8 cellular contexts compared by ENCODE assay signal in genomic region chrX:134807039-134807729, GRCh38. TPM values are rescaled to one million over a fixed set of nuclear protein-coding genes. Genes with fewer than 3 reads are reported as not detected.
DNase-seq lines count a peak whose midpoint lies in the region; ATAC-seq, FAIRE-seq and TF ChIP-seq lines count a peak whose summit lies in the region.

No MANE protein-coding gene starts in this region.

- intact Hi-C loops in transverse colon (cut with DNase I; ENCODE audit: low total_unique reads) = no loop called here

- H2AFZ ChIP-seq in trophoblast cell (ENCODE audit: insufficient read depth, low read length, poor library complexity) = peak overlapping the region; percentile 63

- in situ Hi-C loops in transverse colon (cut with MboI; ENCODE audit: low pct_ligation_motif_present in 1 of 4, low pct_unique_long_range_greater_than_20kb in 1 of 4, low sequenced_read_pairs in 3 of 4) = no loop called here

- peak overlapping the region; percentile 56 for H4K91ac ChIP-seq in trophoblast cell (ENCODE audit: low read depth, low read length)

- H2AK5ac ChIP-seq in trophoblast cell (ENCODE audit: low read length) = no peak overlapping the region

- no peak for DNase-seq in GM12891 (ENCODE audit: insufficient read length, low spot score)
- DNase-seq in NCI-H1417 (lab: John Stamatoyannopoulos, UW) = peak; percentile 82 to 95 (median 95)
- peak; percentile 83 to 90 for DNase-seq in SW 1271 (lab: John Stamatoyannopoulos, UW)
- peak; percentile 84 for DNase-seq in activated naive CD8-positive, alpha-beta T cell treated with anti-CD3 and anti-CD28 coated beads, Interleukin-2, amount 50 U/mL, for 24 hours
- peak; percentile 83 to 94 for DNase-seq in cardiac muscle cell (ENCODE audit: low read depth in 1 of 2, low spot score in 1 of 2)
- peak; percentile 92 to 94 for DNase-seq in trophoblast cell
- peak; percentile 92 for DNase-seq in transverse colon

- H3K27ac ChIP-seq in cardiac muscle cell (peak overlapping the region; percentile 21), trophoblast cell (ENCODE audit: low read depth, low read length) (no peak overlapping the region), transverse colon (peak overlapping the region; percentile 83 to 91 (median 88))

- H4K12ac ChIP-seq in trophoblast cell (ENCODE audit: low read depth, low read length) = no peak overlapping the region

- H2BK5ac ChIP-seq in trophoblast cell (ENCODE audit: low read depth, low read length, poor library complexity) = no peak overlapping the region

- H3K36me3 Mint-ChIP-seq in activated naive CD8-positive, alpha-beta T cell treated with anti-CD3 and anti-CD28 coated beads, Interleukin-2, amount 50 U/mL, for 24 hours (ENCODE audit: low read depth) = no peaks in the 10 kb centered on the region

- H2BK120ac ChIP-seq in trophoblast cell (ENCODE audit: insufficient read depth, low read length, poor library complexity) = peak overlapping the region; percentile 11

- peak overlapping the region; percentile 98 for H3K27ac Mint-ChIP-seq in activated naive CD8-positive, alpha-beta T cell treated with anti-CD3 and anti-CD28 coated beads, Interleukin-2, amount 50 U/mL, for 24 hours

- no CpG with 5 or more reads among the region's 30 CpGs for WGBS in trophoblast cell (ENCODE audit: extremely low coverage, insufficient coverage, insufficient read length)
- 0 to 47% methylated on average over 4 to 30 of the region's 30 CpGs for WGBS in transverse colon (ENCODE audit: low coverage in 1 of 2), 2 donors

- H3K79me1 ChIP-seq in trophoblast cell (ENCODE audit: low read length) = no peaks in the 10 kb centered on the region

- no peak overlapping the region for H3K4ac ChIP-seq in trophoblast cell (ENCODE audit: low read depth, low read length)

- H3K18ac ChIP-seq in trophoblast cell (ENCODE audit: low read length) = no peak overlapping the region

- TF ChIP-seq CTCF in cardiac muscle cell (IDR thresholded peaks at IDR 0.05; ENCODE audit: low read depth, low read length) (no peak), transverse colon (IDR thresholded peaks at IDR 0.05) (no peak)

- H2BK12ac ChIP-seq in trophoblast cell (ENCODE audit: low read length) = no peak overlapping the region

- TF ChIP-seq EP300 in transverse colon (IDR thresholded peaks at IDR 0.05; ENCODE audit: low read depth) = no peak

- H4K8ac ChIP-seq in trophoblast cell (ENCODE audit: low read depth, low read length) = peak overlapping the region; percentile 58

- TF ChIP-seq POLR2A in GM12891 (IDR thresholded peaks at IDR 0.05; ENCODE audit: low read depth, low read length) = no peak
- TF ChIP-seq POLR2A in transverse colon (IDR thresholded peaks at IDR 0.05) = peak; percentile 53

- no peak overlapping the region for H3K23ac ChIP-seq in trophoblast cell (ENCODE audit: low read length)

- FAIRE-seq in GM12891 (lab: Jason Lieb, UNC) = peak; percentile 97

- peak overlapping the region; percentile 58 for H3K9ac ChIP-seq in trophoblast cell (ENCODE audit: low read length)

- H3K27me3 Mint-ChIP-seq in activated naive CD8-positive, alpha-beta T cell treated with anti-CD3 and anti-CD28 coated beads, Interleukin-2, amount 50 U/mL, for 24 hours = no peaks in the 10 kb centered on the region

- peaks cover 32% of the 10 kb centered on the region for H3K4me1 Mint-ChIP-seq in activated naive CD8-positive, alpha-beta T cell treated with anti-CD3 and anti-CD28 coated beads, Interleukin-2, amount 50 U/mL, for 24 hours

- H3K4me3 Mint-ChIP-seq in activated naive CD8-positive, alpha-beta T cell treated with anti-CD3 and anti-CD28 coated beads, Interleukin-2, amount 50 U/mL, for 24 hours = peak overlapping the region; percentile 92

- no peaks in the 10 kb centered on the region for H3K27me3 ChIP-seq in cardiac muscle cell
- H3K27me3 ChIP-seq in trophoblast cell (ENCODE audit: insufficient read depth, low read length) = no peaks in the 10 kb centered on the region
- H3K27me3 ChIP-seq in transverse colon = no peaks in the 10 kb centered on the region

- H3K79me2 ChIP-seq in trophoblast cell (ENCODE audit: control insufficient read depth, insufficient read depth, low read length, poor library complexity) = no peaks in the 10 kb centered on the region

- H3K14ac ChIP-seq in trophoblast cell (ENCODE audit: low read length) = no peak overlapping the region

- H3K9me3 ChIP-seq in cardiac muscle cell (ENCODE audit: low read depth) (no peaks in the 10 kb centered on the region), trophoblast cell (ENCODE audit: insufficient read depth, low read depth, low read length) (no peaks in the 10 kb centered on the region), transverse colon (no peaks in the 10 kb centered on the region)

- H3K9me3 Mint-ChIP-seq in activated naive CD8-positive, alpha-beta T cell treated with anti-CD3 and anti-CD28 coated beads, Interleukin-2, amount 50 U/mL, for 24 hours = no peaks in the 10 kb centered on the region

- peak; percentile 80 for ATAC-seq in HG02763 (IDR thresholded peaks at IDR 0.05; ENCODE audit: unreplicated experiment)
- ATAC-seq in activated naive CD8-positive, alpha-beta T cell treated with anti-CD3 and anti-CD28 coated beads, Interleukin-2, amount 50 U/mL, for 24 hours = peak; percentile 86

- H3K4me2 ChIP-seq in trophoblast cell (ENCODE audit: low read length) = peak overlapping the region; percentile 95

- H3K4me1 ChIP-seq in cardiac muscle cell (ENCODE audit: low read depth) (peaks cover 15% of the 10 kb centered on the region), trophoblast cell (ENCODE audit: control insufficient read depth in 1 of 2, insufficient read depth in 2 of 2, low read length in 2 of 2) (peaks cover 3 to 8% of the 10 kb centered on the region in 2 experiments), transverse colon (peaks cover 0 to 4% (median 0%) of the 10 kb centered on the region in 4 donors)

- H3K36me3 ChIP-seq in cardiac muscle cell (no peaks in the 10 kb centered on the region), trophoblast cell (ENCODE audit: control insufficient read depth in 1 of 2, insufficient read depth in 2 of 2, low read length in 2 of 2) (no peaks in the 10 kb centered on the region), transverse colon (no peaks in the 10 kb centered on the region)

- H3K4me3 ChIP-seq in cardiac muscle cell (peak overlapping the region; percentile 45), trophoblast cell (ENCODE audit: low read depth, low read length) (peak overlapping the region; percentile 72), transverse colon (peak overlapping the region; percentile 42 to 76 (median 59))

TF ChIP-seq in GM12891, 5 proteins besides CTCF, POLR2A, EP300 and RAD21:
- no peak for TF ChIP-seq PAX5 (IDR thresholded peaks at IDR 0.05; ENCODE audit: insufficient read depth, low read length, severe bottlenecking)
- no peak for TF ChIP-seq TAF1 (IDR thresholded peaks at IDR 0.05; ENCODE audit: low read depth, low read length)
- TF ChIP-seq SPI1 (IDR thresholded peaks at IDR 0.05; ENCODE audit: low read depth, low read length) = no peak
- TF ChIP-seq POU2F2 (IDR thresholded peaks at IDR 0.05; ENCODE audit: low read depth, low read length) = no peak
- no peak for TF ChIP-seq POLR2AphosphoS5 (IDR thresholded peaks at IDR 0.05; ENCODE audit: low read depth, low read length)

RNA-seq across cellular contexts. Expression of gene PABIR2, which starts 10.2 kb away (rescaled TPM):
- 22.7 TPM for polyA plus RNA-seq in GM12891 (2012; ENCODE audit: low read depth, missing spikeins)
- total RNA-seq in cardiac muscle cell (6.9 and 14.9 TPM in 2 replicates), transverse colon (10 to 100 TPM in 3 of 4 donors, 1 to 10 TPM in 1; 3.4 to 23.3 (median 14.4) TPM)
- 10.0 and 18.5 TPM in 2 replicates for polyA plus RNA-seq in cardiac muscle cell
- polyA plus RNA-seq in trophoblast cell (2013) = 9.3 and 10.3 TPM in 2 replicates
